ENCODE assay signal across 8 cellular contexts in the genomic region with DNA sequence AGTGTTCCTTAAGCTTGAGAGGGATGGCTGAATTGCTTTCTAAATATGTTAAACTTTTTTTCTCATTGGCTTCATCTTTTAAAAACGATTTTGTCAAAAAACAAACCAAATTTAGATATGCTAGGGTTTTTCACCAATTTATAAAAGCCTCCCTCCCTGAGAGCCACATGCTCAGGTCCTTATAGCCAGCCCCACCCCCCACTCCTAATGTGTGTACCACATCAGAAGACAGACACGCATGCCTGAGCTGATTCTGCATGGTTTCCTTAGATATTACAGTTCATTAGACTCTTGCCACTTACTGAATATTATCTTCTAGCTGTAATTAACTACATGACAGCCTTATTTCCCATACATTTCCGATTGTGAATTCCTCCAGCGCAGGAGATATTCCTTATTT. TPM values are rescaled to one million over a fixed set of nuclear protein-coding genes. Genes with fewer than 3 reads are reported as not detected.
DNase-seq lines count a peak whose midpoint lies in the region; ATAC-seq and TF ChIP-seq lines count a peak whose summit lies in the region.

No MANE protein-coding gene starts in this region.

- H3K27me3 Mint-ChIP-seq in activated CD8-positive, alpha-beta memory T cell treated with anti-CD3 and anti-CD28 coated beads, Interleukin-2, amount 10 ng/mL, durations not matched to agents 7 days and 5 days, result peaks cover 2% of the 10 kb centered on the region
- no peaks in the 10 kb centered on the region for H3K27me3 Mint-ChIP-seq in dendritic cell treated with granulocyte-macrophage colony-stimulating factor and Interleukin-4, amounts not matched to agents 40 ng/mL and 50 ng/mL, for 4 days
- H3K27me3 Mint-ChIP-seq in natural killer cell treated with Interleukin-12 subunit alpha and Interleukin-12 subunit beta and Interleukin-15 and Interleukin-18, amount 100 ng/mL, for 72 hours, result no peaks in the 10 kb centered on the region

- peak overlapping the region; percentile 99 for H3K27ac ChIP-seq in upper lobe of right lung

- H3K27me3 ChIP-seq in upper lobe of right lung, result no peaks in the 10 kb centered on the region

- H3K9me3 Mint-ChIP-seq in activated CD8-positive, alpha-beta memory T cell treated with anti-CD3 and anti-CD28 coated beads, Interleukin-2, amount 10 ng/mL, durations not matched to agents 7 days and 5 days (ENCODE audit: low read depth), result no peaks in the 10 kb centered on the region
- H3K9me3 Mint-ChIP-seq in dendritic cell treated with granulocyte-macrophage colony-stimulating factor and Interleukin-4, amounts not matched to agents 40 ng/mL and 50 ng/mL, for 4 days, result no peaks in the 10 kb centered on the region
- no peaks in the 10 kb centered on the region for H3K9me3 Mint-ChIP-seq in natural killer cell treated with Interleukin-12 subunit alpha and Interleukin-12 subunit beta and Interleukin-15 and Interleukin-18, amount 100 ng/mL, for 72 hours

- no peak for ATAC-seq in activated CD8-positive, alpha-beta memory T cell treated with anti-CD3 and anti-CD28 coated beads, Interleukin-2, amount 10 ng/mL, durations not matched to agents 7 days and 5 days
- ATAC-seq in natural killer cell treated with Interleukin-12 subunit alpha and Interleukin-12 subunit beta and Interleukin-15 and Interleukin-18, amount 100 ng/mL, for 72 hours, result no peak
- ATAC-seq in upper lobe of right lung (no peak), GM18517 (IDR thresholded peaks at IDR 0.05; ENCODE audit: unreplicated experiment) (no peak)

- intact Hi-C loops in dendritic cell treated with granulocyte-macrophage colony-stimulating factor and Interleukin-4, amounts not matched to agents 40 ng/mL and 50 ng/mL, for 4 days (cut with micrococcal nuclease), result loop anchor here (10.0 kb wide), 1 partner anchor 184 kb away; a partner anchor contains a TSS
- intact Hi-C loops in upper lobe of right lung (cut with DNase I), result no loop called here

- peak overlapping the region; percentile 83 for H3K27ac Mint-ChIP-seq in activated CD8-positive, alpha-beta memory T cell treated with anti-CD3 and anti-CD28 coated beads, Interleukin-2, amount 10 ng/mL, durations not matched to agents 7 days and 5 days
- peak overlapping the region; percentile 82 for H3K27ac Mint-ChIP-seq in dendritic cell treated with granulocyte-macrophage colony-stimulating factor and Interleukin-4, amounts not matched to agents 40 ng/mL and 50 ng/mL, for 4 days
- peak overlapping the region; percentile 90 for H3K27ac Mint-ChIP-seq in natural killer cell treated with Interleukin-12 subunit alpha and Interleukin-12 subunit beta and Interleukin-15 and Interleukin-18, amount 100 ng/mL, for 72 hours

- H3K4me3 Mint-ChIP-seq in activated CD8-positive, alpha-beta memory T cell treated with anti-CD3 and anti-CD28 coated beads, Interleukin-2, amount 10 ng/mL, durations not matched to agents 7 days and 5 days, result peak overlapping the region; percentile 84
- peak overlapping the region; percentile 91 for H3K4me3 Mint-ChIP-seq in dendritic cell treated with granulocyte-macrophage colony-stimulating factor and Interleukin-4, amounts not matched to agents 40 ng/mL and 50 ng/mL, for 4 days
- H3K4me3 Mint-ChIP-seq in natural killer cell treated with Interleukin-12 subunit alpha and Interleukin-12 subunit beta and Interleukin-15 and Interleukin-18, amount 100 ng/mL, for 72 hours, result peak overlapping the region; percentile 97

- peak; percentile 57 for DNase-seq in activated CD8-positive, alpha-beta memory T cell treated with anti-CD3 and anti-CD28 coated beads, Interleukin-2, amount 10 ng/mL, durations not matched to agents 7 days and 5 days
- DNase-seq in activated CD8-positive, alpha-beta memory T cell treated with anti-CD3 and anti-CD28 coated beads, Interleukin-2, amount 50 U/mL, for 48 hours, result no peak
- peak; percentile 16 for DNase-seq in T-helper 9 cell
- no peak for DNase-seq in natural killer cell treated with Interleukin-12 subunit alpha and Interleukin-12 subunit beta and Interleukin-15 and Interleukin-18, amount 100 ng/mL, for 72 hours (ENCODE audit: low spot score)
- DNase-seq in upper lobe of right lung, result no peak
- no peak for DNase-seq in NCI-H1092 (lab: John Stamatoyannopoulos, UW)

- peaks cover 50% of the 10 kb centered on the region for H3K4me1 Mint-ChIP-seq in activated CD8-positive, alpha-beta memory T cell treated with anti-CD3 and anti-CD28 coated beads, Interleukin-2, amount 10 ng/mL, durations not matched to agents 7 days and 5 days
- H3K4me1 Mint-ChIP-seq in dendritic cell treated with granulocyte-macrophage colony-stimulating factor and Interleukin-4, amounts not matched to agents 40 ng/mL and 50 ng/mL, for 4 days (ENCODE audit: low read depth), result peaks cover 58% of the 10 kb centered on the region
- peaks cover 50 to 67% of the 10 kb centered on the region in 2 donors for H3K4me1 Mint-ChIP-seq in natural killer cell treated with Interleukin-12 subunit alpha and Interleukin-12 subunit beta and Interleukin-15 and Interleukin-18, amount 100 ng/mL, for 72 hours (ENCODE audit: low read depth in 2 of 2)

- no peaks in the 10 kb centered on the region for H3K9me3 ChIP-seq in upper lobe of right lung

- H3K36me3 ChIP-seq in upper lobe of right lung, result no peaks in the 10 kb centered on the region

- TF ChIP-seq CTCF in upper lobe of right lung (IDR thresholded peaks at IDR 0.05), result no peak

- peaks cover 43% of the 10 kb centered on the region for H3K4me1 ChIP-seq in upper lobe of right lung

- peak overlapping the region; percentile 90 for H3K4me3 ChIP-seq in upper lobe of right lung

- peaks cover 4% of the 10 kb centered on the region for H3K36me3 Mint-ChIP-seq in activated CD8-positive, alpha-beta memory T cell treated with anti-CD3 and anti-CD28 coated beads, Interleukin-2, amount 10 ng/mL, durations not matched to agents 7 days and 5 days
- H3K36me3 Mint-ChIP-seq in dendritic cell treated with granulocyte-macrophage colony-stimulating factor and Interleukin-4, amounts not matched to agents 40 ng/mL and 50 ng/mL, for 4 days (ENCODE audit: low read depth), result peaks cover 16% of the 10 kb centered on the region
- peaks cover 7% of the 10 kb centered on the region for H3K36me3 Mint-ChIP-seq in natural killer cell treated with Interleukin-12 subunit alpha and Interleukin-12 subunit beta and Interleukin-15 and Interleukin-18, amount 100 ng/mL, for 72 hours

- CTCF ChIA-PET in activated CD8-positive, alpha-beta memory T cell treated with anti-CD3 and anti-CD28 coated beads, Interleukin-2, amount 10 ng/mL, durations not matched to agents 7 days and 5 days (lab: Charles Lee), result interaction anchor here (1.3 to 2.4 kb wide), 3 partner anchors 126 to 265 kb away, joined by 3 to 8 read pairs (median 5); no protein-coding TSS in a partner anchor

RNA-seq across cellular contexts. Expression of a gene that starts 2.0 kb away (rescaled TPM):
- 10 to 100 TPM; 55.3 to 84.3 TPM for total RNA-seq in activated CD8-positive, alpha-beta memory T cell treated with anti-CD3 and anti-CD28 coated beads, Interleukin-2, amount 10 ng/mL, durations not matched to agents 7 days and 5 days
- 10 to 100 TPM; 59.5 to 69.5 TPM for total RNA-seq in natural killer cell treated with Interleukin-12 subunit alpha and Interleukin-12 subunit beta and Interleukin-15 and Interleukin-18, amount 100 ng/mL, for 72 hours
- 44.4 TPM for total RNA-seq in upper lobe of right lung

Comparison
In these comparisons a context has a peak if more than half of its experiments do, and no peak if none do; other contexts are left out.
1. DNase-seq: peak in activated CD8-positive, alpha-beta memory T cell treated with anti-CD3 and anti-CD28 coated beads, Interleukin-2, amount 10 ng/mL, durations not matched to agents 7 days and 5 days (single experiment) and T-helper 9 cell (single experiment); none in activated CD8-positive, alpha-beta memory T cell treated with anti-CD3 and anti-CD28 coated beads, Interleukin-2, amount 50 U/mL, for 48 hours (single experiment), natural killer cell treated with Interleukin-12 subunit alpha and Interleukin-12 subunit beta and Interleukin-15 and Interleukin-18, amount 100 ng/mL, for 72 hours (single experiment), upper lobe of right lung (single experiment) and NCI-H1092 (single experiment).
2. Peak in every context shown above with its lines, with median percentiles within 50 percentile points of each other: H3K27ac Mint-ChIP-seq and H3K4me3 Mint-ChIP-seq.